Comparison of ENCODE assay signal across 1 cellular context in genomic region chr16:19135896-19136438, GRCh38.
A peak's percentile ranks its signal among the peaks of the same experiment; 100 is the strongest.
TF ChIP-seq lines count a peak whose summit lies in the region.

No MANE protein-coding gene starts in this region.

TF ChIP-seq in K562, 482 proteins besides CTCF, POLR2A, EP300 and RAD21 (continued from another document and continues in another):
- TF ChIP-seq ATF6 (CRISPR knock-in tag; IDR thresholded peaks at IDR 0.05), result no peak
- no peak for TF ChIP-seq THRAP3 (IDR thresholded peaks at IDR 0.05; ENCODE audit: borderline replicate concordance)
- no peak for TF ChIP-seq ZNF217 (CRISPR knock-in tag; IDR thresholded peaks at IDR 0.05)
- TF ChIP-seq ARID3A (IDR thresholded peaks at IDR 0.05; ENCODE audit: borderline replicate concordance, low read depth, low read length), result no peak
- TF ChIP-seq TFE3 (CRISPR knock-in tag; IDR thresholded peaks at IDR 0.05), result no peak
- no peak for TF ChIP-seq KDM2B (CRISPR knock-in tag; IDR thresholded peaks at IDR 0.05)
- TF ChIP-seq ZNF354B (CRISPR knock-in tag; IDR thresholded peaks at IDR 0.05), result no peak
- TF ChIP-seq ZNF277 (CRISPR knock-in tag; IDR thresholded peaks at IDR 0.05; ENCODE audit: borderline replicate concordance), result no peak
- no peak for TF ChIP-seq ZC3H4 (CRISPR knock-in tag; IDR thresholded peaks at IDR 0.05; ENCODE audit: borderline replicate concordance)
- TF ChIP-seq ZNF121 (CRISPR knock-in tag; conservative IDR thresholded peaks at IDR 0.05), result no peak
- TF ChIP-seq CTBP1 (IDR thresholded peaks at IDR 0.05; ENCODE audit: borderline replicate concordance), result peak; percentile 85; the same call in 1 of the 2 replicates
- TF ChIP-seq ELF4 (CRISPR knock-in tag; IDR thresholded peaks at IDR 0.05), result no peak
- no peak for TF ChIP-seq JUN (IDR thresholded peaks at IDR 0.05; ENCODE audit: borderline replicate concordance, low read depth, low read length)
- no peak for TF ChIP-seq JUN (CRISPR knock-in tag; IDR thresholded peaks at IDR 0.05; ENCODE audit: borderline replicate concordance)
- no peak for TF ChIP-seq ILK (tag; IDR thresholded peaks at IDR 0.05; ENCODE audit: borderline replicate concordance, low read depth)
- TF ChIP-seq KLF1 (tag; IDR thresholded peaks at IDR 0.05), result no peak
- TF ChIP-seq MXI1 (IDR thresholded peaks at IDR 0.05; ENCODE audit: low read depth, low read length), result no peak
- no peak for TF ChIP-seq SAP30 (IDR thresholded peaks at IDR 0.05; ENCODE audit: borderline replicate concordance, insufficient read depth, low read depth, low read length, poor library complexity, severe bottlenecking)
- TF ChIP-seq MNT (conservative IDR thresholded peaks at IDR 0.05), result 0 out of 4 replicates have a peak, but pooled peaks of 1 of the 2 experiments have one; percentile 33
- no peak for TF ChIP-seq CBX2 (IDR thresholded peaks at IDR 0.05; ENCODE audit: insufficient read depth, low read length, poor library complexity, severe bottlenecking)
- no peak for TF ChIP-seq FOXP4 (CRISPR knock-in tag; IDR thresholded peaks at IDR 0.05; ENCODE audit: borderline replicate concordance)
- TF ChIP-seq ZHX1 (conservative IDR thresholded peaks at IDR 0.05; ENCODE audit: low read length), result no peak
- TF ChIP-seq MYC (IDR thresholded peaks at IDR 0.05; ENCODE audit: low read depth, low read length), result no peak
- TF ChIP-seq MYC (CRISPR knock-in tag; IDR thresholded peaks at IDR 0.05; ENCODE audit: borderline replicate concordance, low read depth), result no peak
- no peak for TF ChIP-seq ZNF586 (CRISPR knock-in tag; conservative IDR thresholded peaks at IDR 0.05)
- TF ChIP-seq CREB3 (tag; conservative IDR thresholded peaks at IDR 0.05; ENCODE audit: low read depth), result no peak
- TF ChIP-seq SIN3B (IDR thresholded peaks at IDR 0.05; ENCODE audit: low read depth), result no peak
- no peak for TF ChIP-seq ZNF140 (CRISPR knock-in tag; IDR thresholded peaks at IDR 0.05)
- TF ChIP-seq SLC30A9 (CRISPR knock-in tag; IDR thresholded peaks at IDR 0.05), result no peak
- TF ChIP-seq ZNF212 (CRISPR knock-in tag; IDR thresholded peaks at IDR 0.05), result no peak
- TF ChIP-seq HDAC1 (IDR thresholded peaks at IDR 0.05), result no peak
- TF ChIP-seq RBBP5 (IDR thresholded peaks at IDR 0.05; ENCODE audit: borderline replicate concordance, insufficient read depth, low read length, poor library complexity, severe bottlenecking), result no peak
- TF ChIP-seq HMBOX1 (IDR thresholded peaks at IDR 0.05), result no peak
- peak; percentile 79 for TF ChIP-seq NFIC (IDR thresholded peaks at IDR 0.05)
- no peak for TF ChIP-seq ZNF512 (tag; IDR thresholded peaks at IDR 0.05)
- no peak for TF ChIP-seq RAD51 (IDR thresholded peaks at IDR 0.05; ENCODE audit: borderline replicate concordance, low read depth)
- no peak for TF ChIP-seq RBM22 (IDR thresholded peaks at IDR 0.05; ENCODE audit: low read depth, low read length, poor library complexity, severe bottlenecking)
- no peak for TF ChIP-seq SOX6 (IDR thresholded peaks at IDR 0.05)
- TF ChIP-seq REST (CRISPR knock-in tag; IDR thresholded peaks at IDR 0.05; ENCODE audit: low read depth), result no peak
- TF ChIP-seq MAFF (IDR thresholded peaks at IDR 0.05; ENCODE audit: low read length), result no peak
- peak in 1 of 2 experiments; percentile 31; a peak in 1 of 4 replicates for TF ChIP-seq KDM1A (IDR thresholded peaks at IDR 0.05)
